ENCODE assay signal across 17 cellular contexts in the genomic region with DNA sequence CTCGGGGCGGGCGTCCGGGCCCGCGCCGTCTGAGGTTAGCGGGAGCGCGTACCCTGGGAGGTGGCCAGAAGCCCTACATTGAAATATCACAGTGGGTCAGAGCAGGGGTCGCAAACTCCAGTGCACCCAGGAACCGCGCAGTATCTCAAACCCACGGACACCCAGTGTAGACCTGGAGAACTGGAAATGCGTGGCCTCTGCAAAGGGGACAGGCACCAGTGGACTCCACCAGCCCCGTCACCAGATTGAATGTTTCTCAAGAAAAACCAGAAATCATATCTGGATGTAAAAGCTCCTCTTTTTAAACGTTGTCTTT.
DNase-seq lines count a peak whose midpoint lies in the region; ATAC-seq and TF ChIP-seq lines count a peak whose summit lies in the region.
"Had no signal": no experiment of that assay in that cellular context is flagged by ENCODE, and none has a peak within 500 bp of the region (broad histone marks: within the 10 kb centered on the region; RNA-seq: fewer than 3 reads in every experiment).

No MANE protein-coding gene starts in this region.

- H3K4me1 Mint-ChIP-seq in nephron (peaks cover 66% of the 10 kb centered on the region), type B pancreatic cell (ENCODE audit: unreplicated experiment) (peaks cover under 1% of the 10 kb centered on the region)
- H3K4me1 Mint-ChIP-seq: activated CD4-positive, alpha-beta T cell treated with anti-CD3 and anti-CD28 coated beads for 36 hours had no signal

- no peak for TF ChIP-seq POLR2A in IMR-90 (IDR thresholded peaks at IDR 0.05; ENCODE audit: low read depth, low read length)

- H3K9me2 ChIP-seq in MM.1S (replicated peaks; ENCODE audit: insufficient read depth, low read length): no peaks in the 10 kb centered on the region

- 0 out of 2 replicates have a peak, but pooled peaks cover 2% of the 10 kb centered on the region for H3K4me1 ChIP-seq in IMR-90 (ENCODE audit: control insufficient read depth, insufficient read depth, low read length)
- no peaks in the 10 kb centered on the region for H3K4me1 ChIP-seq in MM.1S (ENCODE audit: low read length)
- H3K4me1 ChIP-seq: BLaER1 treated with 17β-estradiol and CSF1 and Interleukin-3, amounts not matched to agents 10 nM and 100 nM; HAP-1; Peyer's patch had no signal

- intact Hi-C loops in IMR-90 (cut with micrococcal nuclease): no loop called here

- H3K4me2 ChIP-seq in IMR-90 (ENCODE audit: low read depth, low read length) (no peak overlapping the region), MM.1S (ENCODE audit: low read depth, low read length) (no peak overlapping the region)
- H3K4me2 ChIP-seq: BLaER1 treated with 17β-estradiol and CSF1 and Interleukin-3, amounts not matched to agents 10 nM and 100 nM had no signal

- no peak overlapping the region for H3K14ac ChIP-seq in IMR-90 (replicated peaks; ENCODE audit: low read depth, low read length)

- H2BK120ac ChIP-seq in IMR-90 (ENCODE audit: low read depth, low read length): peak overlapping the region; percentile 68

- H3K4me3 ChIP-seq in IMR-90 (ENCODE audit: insufficient read depth, low read depth, low read length) (no peak overlapping the region), coronary artery (peak overlapping the region; percentile 51), MM.1S (ENCODE audit: low read length) (no peak overlapping the region)
- H3K4me3 ChIP-seq: BLaER1 treated with 17β-estradiol and CSF1 and Interleukin-3, amounts not matched to agents 10 nM and 100 nM; HAP-1; Peyer's patch had no signal

- H3K9me3 ChIP-seq in IMR-90 (ENCODE audit: control insufficient read depth, insufficient read depth, low read length) (no peaks in the 10 kb centered on the region), MM.1S (replicated peaks; ENCODE audit: insufficient read depth, low read length) (no peaks in the 10 kb centered on the region)
- H3K9me3 ChIP-seq: HAP-1, Peyer's patch had no signal

- no peaks in the 10 kb centered on the region for H3F3A ChIP-seq in MM.1S (ENCODE audit: insufficient read depth, low read length)

- H3K27me3 Mint-ChIP-seq in nephron (ENCODE audit: low read depth) (peaks cover 9% of the 10 kb centered on the region), type B pancreatic cell (peaks cover 7% of the 10 kb centered on the region)
- H3K27me3 Mint-ChIP-seq: activated CD4-positive, alpha-beta T cell treated with anti-CD3 and anti-CD28 coated beads for 36 hours had no signal

- no peak overlapping the region for H2BK5ac ChIP-seq in IMR-90 (ENCODE audit: low read depth, low read length, poor library complexity, severe bottlenecking)

- 58% methylated on average over 14 of the region's 17 CpGs; no CpG with 5 or more reads in 1 of the 2 experiments for WGBS in IMR-90 (ENCODE audit: extremely low coverage in 2 of 2, insufficient read length in 1 of 2), 2 experiments

- peak overlapping the region; percentile 64 to 86 (median 85) for H3K27ac Mint-ChIP-seq in nephron
- peak overlapping the region; percentile 54 for H3K27ac Mint-ChIP-seq in type B pancreatic cell
- H3K27ac Mint-ChIP-seq: activated CD4-positive, alpha-beta T cell treated with anti-CD3 and anti-CD28 coated beads for 36 hours had no signal

- H3K23ac ChIP-seq in IMR-90 (ENCODE audit: low read depth, low read length): no peak overlapping the region

- H3K79me2 ChIP-seq in MM.1S (ENCODE audit: low read length): no peaks in the 10 kb centered on the region

- H2AK9ac ChIP-seq in IMR-90 (replicated peaks; ENCODE audit: low read depth, low read length, poor library complexity): no peak overlapping the region

- no peak overlapping the region for H3K56ac ChIP-seq in IMR-90 (ENCODE audit: extremely low read depth, insufficient read depth, low read length)

- H3K36me3 ChIP-seq in IMR-90 (ENCODE audit: control insufficient read depth, insufficient read depth, low read length) (no peaks in the 10 kb centered on the region), MM.1S (replicated peaks; ENCODE audit: insufficient read depth, low read length) (no peaks in the 10 kb centered on the region)
- H3K36me3 ChIP-seq: BLaER1 treated with 17β-estradiol and CSF1 and Interleukin-3, amounts not matched to agents 10 nM and 100 nM; HAP-1; Peyer's patch had no signal

- no peak overlapping the region for H4K91ac ChIP-seq in IMR-90 (ENCODE audit: insufficient read depth, low read depth, low read length)

- H4K20me1 ChIP-seq in IMR-90 (ENCODE audit: insufficient read depth, low read length) (no peaks in the 10 kb centered on the region), MM.1S (ENCODE audit: insufficient read depth, low read length) (no peaks in the 10 kb centered on the region)
- H4K20me1 ChIP-seq: BLaER1 treated with 17β-estradiol and CSF1 and Interleukin-3, amounts not matched to agents 10 nM and 100 nM had no signal

- no peak overlapping the region for H3K9ac ChIP-seq in IMR-90 (ENCODE audit: low read depth, low read length)
- H3K9ac ChIP-seq in MM.1S (ENCODE audit: low read length): no peak overlapping the region
- H3K9ac ChIP-seq: BLaER1 treated with 17β-estradiol and CSF1 and Interleukin-3, amounts not matched to agents 10 nM and 100 nM had no signal

- no peak overlapping the region for H2BK20ac ChIP-seq in IMR-90 (ENCODE audit: low read depth, low read length)

- H3K36me3 Mint-ChIP-seq in nephron (ENCODE audit: low read depth): no peaks in the 10 kb centered on the region
- H3K36me3 Mint-ChIP-seq in type B pancreatic cell: no peaks in the 10 kb centered on the region

- H3K4me3 Mint-ChIP-seq in nephron (no peak overlapping the region), type B pancreatic cell (no peak overlapping the region)
- H3K4me3 Mint-ChIP-seq: activated CD4-positive, alpha-beta T cell treated with anti-CD3 and anti-CD28 coated beads for 36 hours had no signal

- no peak overlapping the region; the same call in 1 of the 2 replicates for H3K18ac ChIP-seq in IMR-90 (ENCODE audit: low read depth, low read length)

- H3K4ac ChIP-seq in IMR-90 (ENCODE audit: low read depth, low read length): peak overlapping the region; percentile 52; the same call in 1 of the 2 replicates

- H4K5ac ChIP-seq in IMR-90 (ENCODE audit: low read depth, low read length): no peak overlapping the region

- no peaks in the 10 kb centered on the region; the same call in 1 of the 2 replicates for H3K9me1 ChIP-seq in IMR-90 (ENCODE audit: insufficient read depth, low read length)

- ATAC-seq in IMR-90 (ENCODE audit: low read depth) (no peak; the same call in 1 of the 2 replicates), HG03280 (IDR thresholded peaks at IDR 0.05; ENCODE audit: unreplicated experiment) (no peak)
- ATAC-seq: activated CD4-positive, alpha-beta T cell treated with anti-CD3 and anti-CD28 coated beads for 36 hours had no signal

- H2AFZ ChIP-seq in IMR-90 (replicated peaks; ENCODE audit: low read length, poor library complexity) (peak overlapping the region; percentile 79), MM.1S (ENCODE audit: low read length) (no peak overlapping the region)

- no TSS peak for BruUV-seq in IMR-90 (replicated peaks; lab: Mats Ljungman, UMichigan)

- peak overlapping the region in 1 of 2 experiments; percentile 47; a peak in 1 of 4 replicates for H4K8ac ChIP-seq in IMR-90 (ENCODE audit: low read depth in 2 of 2, low read length in 2 of 2)

- POLR2A ChIA-PET in IMR-90 (lab: Charles Lee; ENCODE audit: unreplicated experiment): interaction anchor here (0.6 kb wide), 1 partner anchor 36 kb away, joined by 4 read pairs; no protein-coding TSS in a partner anchor

- no peaks in the 10 kb centered on the region for H3K9me3 Mint-ChIP-seq in nephron
- no peaks in the 10 kb centered on the region for H3K9me3 Mint-ChIP-seq in type B pancreatic cell

- CTCF ChIA-PET in IMR-90 (lab: Yijun Ruan, JAX): interaction anchor here (0.6 to 1.6 kb wide), 2 partner anchors 13 to 38 kb away, joined by 3 to 4 read pairs; no protein-coding TSS in a partner anchor

- TF ChIP-seq CTCF in IMR-90 (conservative IDR thresholded peaks at IDR 0.05; ENCODE audit: low read depth, low read length) (no peak), coronary artery (IDR thresholded peaks at IDR 0.05) (no peak), nephron (IDR thresholded peaks at IDR 0.05; ENCODE audit: unreplicated experiment in 3 of 3) (no peak), type B pancreatic cell (conservative IDR thresholded peaks at IDR 0.05) (no peak), MM.1S (IDR thresholded peaks at IDR 0.05; ENCODE audit: low read length) (no peak)

- no peak for TF ChIP-seq RAD21 in IMR-90 (IDR thresholded peaks at IDR 0.05; ENCODE audit: low read length)

- H3K27ac ChIP-seq in IMR-90 (ENCODE audit: insufficient read depth, low read length): no peak overlapping the region
- peak overlapping the region; percentile 27 to 64 for H3K27ac ChIP-seq in coronary artery
- no peak overlapping the region for H3K27ac ChIP-seq in MM.1S (ENCODE audit: low read length)
- H3K27ac ChIP-seq: BLaER1 treated with 17β-estradiol and CSF1 and Interleukin-3, amounts not matched to agents 10 nM and 100 nM; Peyer's patch had no signal

- no peaks in the 10 kb centered on the region for H3K79me1 ChIP-seq in IMR-90 (ENCODE audit: low read depth in 1 of 2, low read length in 2 of 2)

- in situ Hi-C loops in IMR-90 (cut with MboI; ENCODE audit: low sequenced_read_pairs): no loop called here

- dilution Hi-C loops in IMR-90 (cut with HindIII; ENCODE audit: low sequenced_read_pairs, unreplicated experiment): no loop called here

- DNase-seq in IMR-90 (no peak), coronary artery (ENCODE audit: low spot score) (no peak), type B pancreatic cell (ENCODE audit: extremely low spot score, unreplicated experiment) (no peak), MM.1S (no peak)
- DNase-seq in activated naive CD4-positive, alpha-beta T cell treated with anti-CD3 and anti-CD28 coated beads, Interleukin-2, amount 50 U/mL, for 16 hours: no peak
- DNase-seq: activated CD4-positive, alpha-beta T cell treated with anti-CD3 and anti-CD28 coated beads for 36 hours; activated gamma-delta T cell treated with Interleukin-2 at 50 U/mL for 16 hours; DMS 273 treated with DMSO at 0.1 percent for 48 hours; Kasumi-1; midbrain; NCI-H1417 treated with DMSO at 0.1 percent for 48 hours; nucleus accumbens; Peyer's patch had no signal

- H2BK15ac ChIP-seq in IMR-90 (ENCODE audit: low read depth, low read length): no peak overlapping the region

- no peak overlapping the region for H2AK5ac ChIP-seq in IMR-90 (ENCODE audit: low read depth, low read length)

- H3K27me3 ChIP-seq in IMR-90 (ENCODE audit: control insufficient read depth, insufficient read depth, low read length) (peaks cover 7% of the 10 kb centered on the region), MM.1S (replicated peaks; ENCODE audit: insufficient read depth, low read length) (no peaks in the 10 kb centered on the region)
- H3K27me3 ChIP-seq: BLaER1 treated with 17β-estradiol and CSF1 and Interleukin-3, amounts not matched to agents 10 nM and 100 nM; Peyer's patch had no signal

Comparison
In these comparisons a context has a peak if more than half of its experiments do, and no peak if none do; other contexts are left out.
1. H3K27ac ChIP-seq: peak in coronary artery (2 of 2); none in IMR-90 (single experiment) and MM.1S (single experiment).